In the genomic region with DNA sequence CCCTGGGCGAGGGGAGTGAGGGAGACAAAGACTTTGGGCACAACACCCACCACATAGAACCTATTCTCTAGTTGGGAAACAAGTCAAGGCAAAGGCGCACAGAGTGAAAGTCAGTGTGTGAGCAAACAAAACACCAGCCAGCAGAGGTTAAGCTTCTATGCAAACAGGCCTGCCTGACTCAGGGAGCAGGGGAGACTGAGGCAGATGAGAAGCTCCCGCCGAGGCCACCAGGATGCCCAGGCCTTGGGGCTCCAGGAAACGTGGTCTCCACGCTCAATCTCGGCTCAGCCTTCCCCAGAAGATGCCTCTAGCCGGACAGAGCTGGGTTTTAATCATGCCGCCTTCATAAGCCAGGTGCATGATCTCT, we compare ENCODE assay signal across 10 cellular contexts.
DNase-seq lines count a peak whose midpoint lies in the region; ATAC-seq, FAIRE-seq and TF ChIP-seq lines count a peak whose summit lies in the region.
"Had no signal": no experiment of that assay in that cellular context is flagged by ENCODE, and none has a peak within 500 bp of the region (broad histone marks: within the 10 kb centered on the region; RNA-seq: fewer than 3 reads in every experiment).

No MANE protein-coding gene starts in this region.

- peak; percentile 6 for ATAC-seq in GM21723 (IDR thresholded peaks at IDR 0.05; ENCODE audit: unreplicated experiment)
- ATAC-seq in Panc1, result peak; percentile 28
- peak; percentile 9 for ATAC-seq in left lobe of liver

- in situ Hi-C loops in Panc1 (cut with HindIII; ENCODE audit: low pct_unique_long_range_greater_than_20kb, low sequenced_read_pairs), result no loop called here

- no peak for FAIRE-seq in RCC 7860 (lab: Jason Lieb, UNC)

- peaks cover 0 to 4% (median 0%) of the 10 kb centered on the region in 7 donors for H3K9me3 Mint-ChIP-seq in CD14-positive monocyte
- H3K9me3 Mint-ChIP-seq: T-cell had no signal

- H3K4me1 Mint-ChIP-seq in CD14-positive monocyte, result peaks cover 10% of the 10 kb centered on the region

- H3K27ac Mint-ChIP-seq in CD14-positive monocyte, result peak overlapping the region in 1 of 7 donors; percentile 78
- H3K27ac Mint-ChIP-seq: T-cell had no signal

- H3K27me3 Mint-ChIP-seq in CD14-positive monocyte (ENCODE audit: low read depth in 3 of 3), result peaks cover 23 to 44% (median 26%) of the 10 kb centered on the region in 3 donors

- CTCF ChIA-PET in Panc1 (lab: Charles Lee), result interaction anchor here (0.6 to 3.0 kb wide), 20 partner anchors 12 to 554 kb away, joined by 3 to 9 read pairs (median 4); no protein-coding TSS in a partner anchor

- H3K4me3 Mint-ChIP-seq in CD14-positive monocyte, result peak overlapping the region in 1 of 2 donors; percentile 89

- no peaks in the 10 kb centered on the region for H3K9me3 ChIP-seq in Panc1 (ENCODE audit: control insufficient read depth, insufficient read depth, low read depth, low read length)

- BruUV-seq in Panc1 (replicated peaks; lab: Mats Ljungman, UMichigan), result no TSS peak

- peak; percentile 66 for TF ChIP-seq CTCF in CD14-positive monocyte (IDR thresholded peaks at IDR 0.05)
- no peak; the same call in 1 of the 2 replicates for TF ChIP-seq CTCF in Panc1 (IDR thresholded peaks at IDR 0.05)
- peak in 13 of 56 donors; percentile 2 to 50 (median 21) for TF ChIP-seq CTCF in dorsolateral prefrontal cortex (IDR thresholded peaks at IDR 0.05 in 54 of 56, conservative IDR thresholded peaks at IDR 0.05 in 2 of 56; ENCODE audit: low read depth in 1 of 56, partially characterized antibody in 56 of 56)

- H3K27me3 ChIP-seq in Panc1 (ENCODE audit: control insufficient read depth, insufficient read depth, low read length), result no peaks in the 10 kb centered on the region
- H3K27me3 ChIP-seq in dorsolateral prefrontal cortex, result peaks cover 0 to 20% (median 0%) of the 10 kb centered on the region in 45 donors

- peaks cover 0 to 3% of the 10 kb centered on the region in 2 donors for H3K36me3 Mint-ChIP-seq in CD14-positive monocyte
- H3K36me3 Mint-ChIP-seq: T-cell had no signal

- H3K4me1 ChIP-seq in Panc1 (ENCODE audit: control insufficient read depth, insufficient read depth, low read length), result no peaks in the 10 kb centered on the region; the same call in 1 of the 2 replicates

- no peaks in the 10 kb centered on the region for H3K36me3 ChIP-seq in Panc1 (ENCODE audit: control insufficient read depth, insufficient read depth, low read length)

- intact Hi-C loops in CD14-positive monocyte (cut with micrococcal nuclease), result loop anchor here (5.0 kb wide), 1 partner anchor 544 kb away; no protein-coding TSS in a partner anchor
- intact Hi-C loops in Panc1 (cut with micrococcal nuclease; ENCODE audit: unreplicated experiment), result loop anchor here (5.0 kb wide), 1 partner anchor 544 kb away; no protein-coding TSS in a partner anchor
- intact Hi-C loops in dorsolateral prefrontal cortex (cut with DNase I), result loop anchor here (5.0 to 10.0 kb wide), 3 partner anchors 319 to 539 kb away; no protein-coding TSS in a partner anchor

- H3K4me3 ChIP-seq in Panc1 (ENCODE audit: low read depth in 2 of 2, low read length in 2 of 2) (peak overlapping the region; percentile 28 to 42; a peak in 3 of 4 replicates), dorsolateral prefrontal cortex (peak overlapping the region in 28 of 59 donors; percentile 47 to 70 (median 60))

- H3K27ac ChIP-seq in Panc1 (ENCODE audit: low read length) (no peak overlapping the region), dorsolateral prefrontal cortex (peak overlapping the region in 2 of 59 donors; percentile 27 to 64)

- POLR2A ChIA-PET in Panc1 (lab: Charles Lee), result interaction anchor here (0.6 kb wide), 1 partner anchor 8 kb away, joined by 5 read pairs; no protein-coding TSS in a partner anchor

- DNase-seq in CD14-positive monocyte (ENCODE audit: low spot score), result no peak
- no peak for DNase-seq in Panc1 (ENCODE audit: low read depth, low spot score)
- no peak for DNase-seq in left lobe of liver (ENCODE audit: low spot score)
- DNase-seq in RCC 7860 (ENCODE audit: low spot score), result no peak
- no peak for DNase-seq in dorsolateral prefrontal cortex
- DNase-seq in NCI-H446 treated with DMSO at 0.1 percent for 48 hours (lab: John Stamatoyannopoulos, UW), result no peak
- DNase-seq in C1 segment of cervical spinal cord (lab: John Stamatoyannopoulos, UW), result no peak
- DNase-seq: DMS 273 treated with DMSO at 0.1 percent for 48 hours had no signal
